8 cellular contexts compared by ENCODE assay signal in the genomic region with DNA sequence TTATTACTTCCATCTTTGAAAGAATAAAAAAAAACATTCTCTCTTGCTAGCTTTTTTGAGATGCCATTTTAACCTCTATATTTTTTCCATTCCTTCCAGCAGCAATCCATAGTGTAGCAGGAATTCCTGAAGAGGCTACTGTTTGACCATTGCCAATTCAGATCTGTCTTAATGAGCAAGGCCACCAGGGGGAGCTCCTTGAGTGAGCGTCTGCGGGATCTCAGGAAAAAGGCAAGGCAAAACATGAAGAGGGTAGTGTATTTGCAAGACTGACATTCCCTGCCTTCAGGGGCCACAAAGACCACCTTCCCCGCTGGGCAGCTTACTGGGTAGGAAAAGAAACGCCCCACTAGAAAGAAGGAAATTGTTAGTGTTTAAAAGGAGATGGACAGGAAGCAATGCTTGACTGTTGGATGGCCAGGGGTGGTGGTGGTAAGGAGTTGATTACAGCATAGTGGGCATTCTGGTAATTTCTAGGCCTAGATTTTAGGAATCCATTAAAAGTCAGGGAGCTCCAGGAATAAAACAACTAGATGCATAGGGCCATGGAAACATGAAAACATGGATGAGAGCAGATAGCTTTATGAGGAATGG.
DNase-seq lines count a peak whose midpoint lies in the region; ATAC-seq, FAIRE-seq and TF ChIP-seq lines count a peak whose summit lies in the region.

No MANE protein-coding gene starts in this region.

- no peak overlapping the region for H3K4me3 Mint-ChIP-seq in CD4-positive, alpha-beta T cell

- H3K79me2 ChIP-seq in K562 (ENCODE audit: control insufficient read depth, insufficient read depth, low read length), result no peaks in the 10 kb centered on the region

- TF ChIP-seq EP300 in K562 (IDR thresholded peaks at IDR 0.05; ENCODE audit: low read length), result no peak

- 6% methylated on average over 4 of the region's 4 CpGs for WGBS in K562 (ENCODE audit: insufficient coverage, low coverage, missing lambda C conversion rate)

- no peak overlapping the region for H3K27ac ChIP-seq in CD4-positive, alpha-beta T cell (ENCODE audit: low read depth, low read length)
- H3K27ac ChIP-seq in K562 (ENCODE audit: extremely low read depth, low read depth, low read length), result no peak overlapping the region

- no peaks in the 10 kb centered on the region for H3K27me3 ChIP-seq in CD4-positive, alpha-beta T cell (ENCODE audit: control insufficient read depth, insufficient read depth, low read length)
- H3K27me3 ChIP-seq in K562 (ENCODE audit: control insufficient read depth in 2 of 2, insufficient read depth in 2 of 2, low read length in 2 of 2), result no peaks in the 10 kb centered on the region

- TF ChIP-seq RAD21 in K562 (CRISPR knock-in tag; conservative IDR thresholded peaks at IDR 0.05 in 1 of 2, IDR thresholded peaks at IDR 0.05 in 1 of 2), result peak; percentile 40 to 61

- POLR2A ChIA-PET in CD4-positive, alpha-beta T cell (lab: Charles Lee), result no interaction called here
- POLR2A ChIA-PET in K562 (lab: Yijun Ruan, JAX), result no interaction called here

- H3K4me1 ChIP-seq in K562 (replicated peaks in 1 of 2; ENCODE audit: control insufficient read depth in 2 of 2, insufficient read depth in 2 of 2, low read length in 2 of 2), result no peaks in the 10 kb centered on the region

- no peak overlapping the region for H3K4me3 ChIP-seq in K562

- DNase-seq in CD4-positive, alpha-beta T cell, result peak in 5 of 10 experiments; percentile 0 to 38 (median 2)
- peak; percentile 51 for DNase-seq in RKO (ENCODE audit: low spot score)
- DNase-seq in K562 (ENCODE audit: extremely low read depth in 1 of 4, low spot score in 3 of 4), result peak; percentile 26 to 38 (median 28)
- peak; percentile 30 to 45 for DNase-seq in stimulated activated CD4-positive, alpha-beta T cell treated with anti-CD3 and anti-CD28 coated beads, Interleukin-2, amount 100 ng/mL, for 48 hours
- no peak for DNase-seq in HuH-7.5 (ENCODE audit: low spot score)

- intact Hi-C loops in CD4-positive, alpha-beta T cell (cut with DNase I, micrococcal nuclease), result no loop called here
- intact Hi-C loops in K562 (cut with micrococcal nuclease), result no loop called here

- H3K9me3 Mint-ChIP-seq in CD4-positive, alpha-beta T cell, result no peaks in the 10 kb centered on the region

- BruUV-seq in K562 (replicated peaks; lab: Mats Ljungman, UMichigan), result no TSS peak

- no peaks in the 10 kb centered on the region for H3K36me3 ChIP-seq in K562 (ENCODE audit: control insufficient read depth, insufficient read depth, low read length)

- no peak for ATAC-seq in CD4-positive, alpha-beta T cell (ENCODE audit: poor library complexity)
- ATAC-seq in GM18508 (IDR thresholded peaks at IDR 0.05; ENCODE audit: insufficient read depth, unreplicated experiment), result peak; percentile 76
- peak; percentile 60 for ATAC-seq in HG03280 (IDR thresholded peaks at IDR 0.05; ENCODE audit: unreplicated experiment)
- ATAC-seq in K562, result 0 out of 3 replicates have a peak, but pooled peaks have one; percentile 36

- FAIRE-seq in K562 (lab: Jason Lieb, UNC) (peak; percentile 74), islet of Langerhans (lab: Jason Lieb, UNC) (peak; percentile 90)

- H3K4me1 Mint-ChIP-seq in CD4-positive, alpha-beta T cell (ENCODE audit: low read depth), result no peaks in the 10 kb centered on the region

- peaks cover 18% of the 10 kb centered on the region for H3K27me3 Mint-ChIP-seq in CD4-positive, alpha-beta T cell

- H3K27ac Mint-ChIP-seq in CD4-positive, alpha-beta T cell, result no peak overlapping the region

- in situ Hi-C loops in K562 (cut with MboI), result no loop called here

- TF ChIP-seq CTCF in CD4-positive, alpha-beta T cell (IDR thresholded peaks at IDR 0.05), result peak; percentile 62
- peak; percentile 54 to 58 (median 56); a peak in 5 of 6 replicates for TF ChIP-seq CTCF in K562 (IDR thresholded peaks at IDR 0.05 in 2 of 3, conservative IDR thresholded peaks at IDR 0.05 in 1 of 3; ENCODE audit: insufficient read depth in 2 of 3, low read depth in 1 of 3, low read length in 3 of 3)

- no peaks in the 10 kb centered on the region for H3K9me1 ChIP-seq in K562 (ENCODE audit: control insufficient read depth, insufficient read depth, low read length)

- H3K9me3 ChIP-seq in CD4-positive, alpha-beta T cell (ENCODE audit: control insufficient read depth, low read length), result no peaks in the 10 kb centered on the region
- no peaks in the 10 kb centered on the region for H3K9me3 ChIP-seq in K562 (replicated peaks; ENCODE audit: control insufficient read depth, insufficient read depth, low read depth, low read length)

- H4K20me1 ChIP-seq in K562 (replicated peaks; ENCODE audit: control insufficient read depth, insufficient read depth, low read length), result no peaks in the 10 kb centered on the region

- H3K36me3 Mint-ChIP-seq in CD4-positive, alpha-beta T cell (ENCODE audit: low read depth), result no peaks in the 10 kb centered on the region

- no peak overlapping the region for H2AFZ ChIP-seq in K562 (ENCODE audit: low read depth, low read length)

- H3K9ac ChIP-seq in K562 (ENCODE audit: insufficient read depth in 1 of 2, low read depth in 2 of 2, low read length in 2 of 2), result no peak overlapping the region

- CTCF ChIA-PET in CD4-positive, alpha-beta T cell (lab: Charles Lee), result interaction anchor here (0.8 to 1.8 kb wide), 2 partner anchors 9 to 13 kb away, joined by 3 to 4 read pairs; no protein-coding TSS in a partner anchor
- CTCF ChIA-PET in K562 (lab: Yijun Ruan, JAX; ENCODE audit: low intra/inter-chr PET ratio), result no interaction called here

- no peak for TF ChIP-seq POLR2A in K562 (conservative IDR thresholded peaks at IDR 0.05)

- H3K4me2 ChIP-seq in K562 (ENCODE audit: insufficient read depth, low read length), result no peak overlapping the region

TF ChIP-seq in K562, 482 proteins besides CTCF, POLR2A, EP300 and RAD21:
- TF ChIP-seq SMC3 (conservative IDR thresholded peaks at IDR 0.05; ENCODE audit: insufficient read depth, low read depth, low read length), result 0 out of 2 replicates have a peak, but pooled peaks have one; percentile 28
- TF ChIP-seq, protein P1, sequence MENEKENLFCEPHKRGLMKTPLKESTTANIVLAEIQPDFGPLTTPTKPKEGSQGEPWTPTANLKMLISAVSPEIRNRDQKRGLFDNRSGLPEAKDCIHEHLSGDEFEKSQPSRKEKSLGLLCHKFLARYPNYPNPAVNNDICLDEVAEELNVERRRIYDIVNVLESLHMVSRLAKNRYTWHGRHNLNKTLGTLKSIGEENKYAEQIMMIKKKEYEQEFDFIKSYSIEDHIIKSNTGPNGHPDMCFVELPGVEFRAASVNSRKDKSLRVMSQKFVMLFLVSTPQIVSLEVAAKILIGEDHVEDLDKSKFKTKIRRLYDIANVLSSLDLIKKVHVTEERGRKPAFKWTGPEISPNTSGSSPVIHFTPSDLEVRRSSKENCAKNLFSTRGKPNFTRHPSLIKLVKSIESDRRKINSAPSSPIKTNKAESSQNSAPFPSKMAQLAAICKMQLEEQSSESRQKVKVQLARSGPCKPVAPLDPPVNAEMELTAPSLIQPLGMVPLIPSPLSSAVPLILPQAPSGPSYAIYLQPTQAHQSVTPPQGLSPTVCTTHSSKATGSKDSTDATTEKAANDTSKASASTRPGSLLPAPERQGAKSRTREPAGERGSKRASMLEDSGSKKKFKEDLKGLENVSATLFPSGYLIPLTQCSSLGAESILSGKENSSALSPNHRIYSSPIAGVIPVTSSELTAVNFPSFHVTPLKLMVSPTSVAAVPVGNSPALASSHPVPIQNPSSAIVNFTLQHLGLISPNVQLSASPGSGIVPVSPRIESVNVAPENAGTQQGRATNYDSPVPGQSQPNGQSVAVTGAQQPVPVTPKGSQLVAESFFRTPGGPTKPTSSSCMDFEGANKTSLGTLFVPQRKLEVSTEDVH (IDR thresholded peaks at IDR 0.05; ENCODE audit: low read depth, partially characterized antibody), result no peak
- TF ChIP-seq ZNF165 (CRISPR knock-in tag; IDR thresholded peaks at IDR 0.05; ENCODE audit: borderline replicate concordance), result no peak
- no peak for TF ChIP-seq ZNF561 (CRISPR knock-in tag; conservative IDR thresholded peaks at IDR 0.05)
- TF ChIP-seq, protein P2, sequence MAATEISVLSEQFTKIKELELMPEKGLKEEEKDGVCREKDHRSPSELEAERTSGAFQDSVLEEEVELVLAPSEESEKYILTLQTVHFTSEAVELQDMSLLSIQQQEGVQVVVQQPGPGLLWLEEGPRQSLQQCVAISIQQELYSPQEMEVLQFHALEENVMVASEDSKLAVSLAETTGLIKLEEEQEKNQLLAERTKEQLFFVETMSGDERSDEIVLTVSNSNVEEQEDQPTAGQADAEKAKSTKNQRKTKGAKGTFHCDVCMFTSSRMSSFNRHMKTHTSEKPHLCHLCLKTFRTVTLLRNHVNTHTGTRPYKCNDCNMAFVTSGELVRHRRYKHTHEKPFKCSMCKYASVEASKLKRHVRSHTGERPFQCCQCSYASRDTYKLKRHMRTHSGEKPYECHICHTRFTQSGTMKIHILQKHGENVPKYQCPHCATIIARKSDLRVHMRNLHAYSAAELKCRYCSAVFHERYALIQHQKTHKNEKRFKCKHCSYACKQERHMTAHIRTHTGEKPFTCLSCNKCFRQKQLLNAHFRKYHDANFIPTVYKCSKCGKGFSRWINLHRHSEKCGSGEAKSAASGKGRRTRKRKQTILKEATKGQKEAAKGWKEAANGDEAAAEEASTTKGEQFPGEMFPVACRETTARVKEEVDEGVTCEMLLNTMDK (IDR thresholded peaks at IDR 0.05; ENCODE audit: borderline replicate concordance, insufficient read depth, low read depth, low read length, poor library complexity, severe bottlenecking), result peak; percentile 2
- TF ChIP-seq ZNF764 (CRISPR knock-in tag; IDR thresholded peaks at IDR 0.05; ENCODE audit: low read depth), result no peak
